ENCODE assay signal across 1 cellular context in genomic region chr7:70051726-70052125, GRCh38.
TF ChIP-seq lines count a peak whose summit lies in the region.

No MANE protein-coding gene starts in this region.

TF ChIP-seq in SK-N-SH, 30 proteins besides CTCF, POLR2A, EP300 and RAD21 (continued from another document):
- TF ChIP-seq USF2 (IDR thresholded peaks at IDR 0.05; ENCODE audit: borderline replicate concordance, low read depth, low read length) = no peak
- no peak for TF ChIP-seq GABPA (IDR thresholded peaks at IDR 0.05; ENCODE audit: low read depth)
- TF ChIP-seq TEAD4 (IDR thresholded peaks at IDR 0.05; ENCODE audit: borderline replicate concordance, insufficient read depth) = no peak
- TF ChIP-seq RCOR1 (IDR thresholded peaks at IDR 0.05; ENCODE audit: low read length) = no peak
- no peak for TF ChIP-seq MXI1 (IDR thresholded peaks at IDR 0.05; ENCODE audit: low read depth, low read length)
